ENCODE assay signal across 1 cellular context in the genomic region with DNA sequence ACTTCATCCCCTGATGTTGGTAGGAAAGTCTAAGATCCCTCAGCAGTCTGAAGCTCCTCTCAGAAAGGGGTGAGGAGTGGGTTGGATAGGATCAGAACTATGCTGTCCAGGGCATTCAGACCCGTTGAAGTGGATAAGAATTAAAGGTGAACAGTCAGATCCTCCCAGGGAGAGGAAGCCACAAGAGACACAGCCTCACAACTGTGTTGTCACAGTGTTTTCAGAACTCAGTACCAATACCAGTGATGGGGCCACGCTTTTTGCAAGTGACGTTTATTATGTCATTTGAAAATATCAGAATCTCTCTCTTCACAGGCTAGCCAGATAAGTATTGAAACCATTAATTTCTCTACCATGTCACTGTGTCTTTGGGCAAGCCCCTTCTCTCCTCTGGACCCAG.
TF ChIP-seq lines count a peak whose summit lies in the region.

No MANE protein-coding gene starts in this region.

TF ChIP-seq in H1, 55 proteins besides CTCF, POLR2A, EP300 and RAD21:
- no peak for TF ChIP-seq TEAD4 (IDR thresholded peaks at IDR 0.05; ENCODE audit: low read depth, low read length)
- no peak for TF ChIP-seq SRF (IDR thresholded peaks at IDR 0.05; ENCODE audit: low read depth, low read length)
- TF ChIP-seq TAF7 (optimal IDR thresholded peaks at IDR 0.05; ENCODE audit: borderline replicate concordance, low read depth, low read length) = no peak
- TF ChIP-seq CREB1 (IDR thresholded peaks at IDR 0.05) = no peak
- TF ChIP-seq, protein P1, sequence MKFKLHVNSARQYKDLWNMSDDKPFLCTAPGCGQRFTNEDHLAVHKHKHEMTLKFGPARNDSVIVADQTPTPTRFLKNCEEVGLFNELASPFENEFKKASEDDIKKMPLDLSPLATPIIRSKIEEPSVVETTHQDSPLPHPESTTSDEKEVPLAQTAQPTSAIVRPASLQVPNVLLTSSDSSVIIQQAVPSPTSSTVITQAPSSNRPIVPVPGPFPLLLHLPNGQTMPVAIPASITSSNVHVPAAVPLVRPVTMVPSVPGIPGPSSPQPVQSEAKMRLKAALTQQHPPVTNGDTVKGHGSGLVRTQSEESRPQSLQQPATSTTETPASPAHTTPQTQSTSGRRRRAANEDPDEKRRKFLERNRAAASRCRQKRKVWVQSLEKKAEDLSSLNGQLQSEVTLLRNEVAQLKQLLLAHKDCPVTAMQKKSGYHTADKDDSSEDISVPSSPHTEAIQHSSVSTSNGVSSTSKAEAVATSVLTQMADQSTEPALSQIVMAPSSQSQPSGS (IDR thresholded peaks at IDR 0.05; ENCODE audit: low read length) = no peak
- no peak for TF ChIP-seq SIX5 (IDR thresholded peaks at IDR 0.05; ENCODE audit: low read depth, low read length)
- no peak for TF ChIP-seq RNF2 (IDR thresholded peaks at IDR 0.05; ENCODE audit: borderline replicate concordance, low read depth, low read length, missing control alignments, poor library complexity, severe bottlenecking)
